8 cellular contexts compared by ENCODE assay signal in the genomic region with DNA sequence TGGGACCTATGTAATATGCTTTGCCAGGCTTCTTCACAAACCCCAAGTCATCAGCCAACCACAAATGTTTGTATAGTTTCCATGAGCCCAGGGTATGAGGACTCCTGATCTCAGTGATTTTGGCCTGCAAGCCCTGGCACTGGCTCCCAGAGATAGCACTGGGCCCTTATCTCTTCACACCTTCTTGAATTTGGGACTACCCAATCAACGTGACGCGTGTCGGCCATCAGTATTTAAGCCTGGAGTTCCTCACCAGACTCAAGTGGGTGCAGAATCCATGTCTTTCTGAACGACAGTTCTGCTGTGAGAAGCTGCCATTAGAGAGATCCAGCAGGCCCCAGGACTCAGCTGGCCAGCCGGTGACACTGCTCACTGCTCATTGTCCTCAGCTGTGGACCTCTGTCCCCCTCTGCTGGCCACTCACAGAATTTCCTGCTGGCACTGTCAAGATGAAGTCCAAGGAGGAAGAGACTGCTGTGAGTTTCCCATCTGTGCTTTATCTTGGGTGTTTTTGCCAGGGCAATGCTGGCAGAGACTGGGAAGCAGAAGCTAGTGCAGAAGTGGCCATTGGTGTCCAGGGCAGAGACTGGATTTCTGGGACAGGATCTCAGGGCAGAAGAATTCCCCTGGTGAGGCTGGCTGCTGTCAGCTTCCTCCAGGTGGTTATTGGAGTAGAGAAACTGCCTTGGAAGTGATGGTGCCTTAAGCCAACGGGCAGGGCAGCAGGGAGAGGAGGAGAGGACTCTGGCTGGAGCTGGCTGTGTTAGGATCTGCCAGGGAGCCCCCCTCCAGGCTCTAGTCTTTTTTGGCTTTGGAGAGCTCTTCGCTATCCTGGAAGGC. TPM values are rescaled to one million over a fixed set of nuclear protein-coding genes. Genes with fewer than 3 reads are reported as not detected.
DNase-seq lines count a peak whose midpoint lies in the region; ATAC-seq and TF ChIP-seq lines count a peak whose summit lies in the region.

No MANE protein-coding gene starts in this region.

- CTCF ChIA-PET in activated CD8-positive, alpha-beta T cell treated with anti-CD3 and anti-CD28 coated beads for 36 hours (lab: Charles Lee) = interaction anchor here (0.6 to 14.2 kb wide), 64 partner anchors 10 to 281 kb away, joined by 3 to 411 read pairs (median 4); partner anchors contain the start of genes RBBP5 and TMCC2

- H3K4me3 Mint-ChIP-seq in activated CD8-positive, alpha-beta T cell treated with anti-CD3 and anti-CD28 coated beads for 36 hours = no peak overlapping the region
- no peak overlapping the region for H3K4me3 Mint-ChIP-seq in memory B cell

- H3K9me3 Mint-ChIP-seq in activated CD8-positive, alpha-beta T cell treated with anti-CD3 and anti-CD28 coated beads for 36 hours = no peaks in the 10 kb centered on the region
- H3K9me3 Mint-ChIP-seq in memory B cell = no peaks in the 10 kb centered on the region

- TF ChIP-seq CTCF in activated CD8-positive, alpha-beta T cell treated with anti-CD3 and anti-CD28 coated beads for 36 hours (IDR thresholded peaks at IDR 0.05) = peak; percentile 97

- peaks cover 9% of the 10 kb centered on the region for H3K4me1 Mint-ChIP-seq in activated CD8-positive, alpha-beta T cell treated with anti-CD3 and anti-CD28 coated beads for 36 hours (ENCODE audit: low read depth)
- peaks cover 5% of the 10 kb centered on the region for H3K4me1 Mint-ChIP-seq in memory B cell

- POLR2A ChIA-PET in activated CD8-positive, alpha-beta T cell treated with anti-CD3 and anti-CD28 coated beads for 36 hours (lab: Charles Lee) = interaction anchor here (1.0 to 2.0 kb wide), 4 partner anchors 13 to 102 kb away, joined by 3 to 21 read pairs (median 6); partner anchors contain the start of gene TMCC2

- no peaks in the 10 kb centered on the region for H3K36me3 Mint-ChIP-seq in activated CD8-positive, alpha-beta T cell treated with anti-CD3 and anti-CD28 coated beads for 36 hours (ENCODE audit: low read depth)
- no peaks in the 10 kb centered on the region for H3K36me3 Mint-ChIP-seq in memory B cell

- no peak overlapping the region for H3K27ac Mint-ChIP-seq in activated CD8-positive, alpha-beta T cell treated with anti-CD3 and anti-CD28 coated beads for 36 hours
- no peak overlapping the region for H3K27ac Mint-ChIP-seq in memory B cell

- H3K27me3 Mint-ChIP-seq in activated CD8-positive, alpha-beta T cell treated with anti-CD3 and anti-CD28 coated beads for 36 hours = no peaks in the 10 kb centered on the region
- peaks cover 4% of the 10 kb centered on the region for H3K27me3 Mint-ChIP-seq in memory B cell

- peak; percentile 97 for ATAC-seq in activated CD8-positive, alpha-beta T cell treated with anti-CD3 and anti-CD28 coated beads for 36 hours
- ATAC-seq in memory B cell (ENCODE audit: low read depth) (peak; percentile 97), GM19455 (IDR thresholded peaks at IDR 0.05; ENCODE audit: unreplicated experiment) (no peak)

- intact Hi-C loops in activated CD8-positive, alpha-beta T cell treated with anti-CD3 and anti-CD28 coated beads for 36 hours (cut with micrococcal nuclease) = loop anchor here (2.0 to 10.0 kb wide), 3 partner anchors 27 to 279 kb away; partner anchors contain the start of gene RBBP5

- peak; percentile 86 for DNase-seq in EH (ENCODE audit: low read depth)
- peak; percentile 66 for DNase-seq in HPDE6-E6E7 (ENCODE audit: extremely low spot score)
- peak; percentile 83 for DNase-seq in NCI-H82 treated with DMSO at 0.1 percent for 48 hours (lab: John Stamatoyannopoulos, UW; ENCODE audit: unreplicated experiment)
- peak; percentile 93 for DNase-seq in activated CD8-positive, alpha-beta T cell treated with anti-CD3 and anti-CD28 coated beads for 36 hours
- DNase-seq in effector CD4-positive, alpha-beta T cell = peak; percentile 78
- DNase-seq in memory B cell (ENCODE audit: low spot score in 2 of 2) = peak; percentile 80 to 83
- DNase-seq in stimulated activated CD8-positive, alpha-beta memory T cell treated with anti-CD3 and anti-CD28 coated beads, Interleukin-15, amount 100 ng/mL, for 1 hour (ENCODE audit: low read depth) = peak; percentile 81

RNA-seq across cellular contexts. Expression of gene TMCC2, which starts 28.4 kb away (rescaled TPM):
- 1 to 10 TPM; 6.6 to 7.1 TPM for total RNA-seq in activated CD8-positive, alpha-beta T cell treated with anti-CD3 and anti-CD28 coated beads for 36 hours

RNA-seq across cellular contexts. Expression of gene DSTYK, which starts 44.7 kb away (rescaled TPM):
- total RNA-seq in activated CD8-positive, alpha-beta T cell treated with anti-CD3 and anti-CD28 coated beads for 36 hours = 10 to 100 TPM; 10.0 to 10.7 TPM
